ENCODE assay signal across 6 cellular contexts in the genomic region with DNA sequence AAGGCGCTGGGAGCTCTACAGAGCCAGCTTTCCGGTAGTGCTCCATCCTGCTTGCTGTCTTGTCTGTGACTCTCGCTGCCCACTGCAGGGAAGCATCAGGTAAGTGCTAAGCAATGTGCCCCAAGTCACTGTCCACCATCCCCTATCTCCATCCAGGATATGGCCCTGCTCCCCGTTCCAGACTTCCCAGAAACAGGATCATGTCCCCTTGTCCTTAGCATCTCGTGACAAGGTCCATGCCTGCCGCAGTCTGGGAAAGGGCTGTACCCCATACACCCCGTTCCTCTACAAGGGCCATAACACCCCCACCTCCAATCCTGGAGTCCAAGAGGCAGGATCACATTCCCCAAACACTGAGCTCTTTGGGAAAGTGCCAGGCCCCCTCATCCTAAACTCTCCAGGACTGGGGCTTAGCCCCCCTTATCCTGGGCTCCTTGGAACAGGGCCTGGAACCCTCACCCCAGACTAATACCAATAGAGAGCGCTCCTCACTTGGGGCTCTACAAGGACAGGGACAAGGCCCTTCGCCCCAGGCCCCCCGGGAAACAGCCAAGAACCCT. TPM values are rescaled to one million over a fixed set of nuclear protein-coding genes. Genes with fewer than 3 reads are reported as not detected.
DNase-seq lines count a peak whose midpoint lies in the region; ATAC-seq and TF ChIP-seq lines count a peak whose summit lies in the region.

No MANE protein-coding gene starts in this region.

- H3K27me3 ChIP-seq in body of pancreas: no peaks in the 10 kb centered on the region

- peak overlapping the region; percentile 84 to 91 (median 90) for H3K4me3 Mint-ChIP-seq in nephron

- TF ChIP-seq CTCF in body of pancreas (IDR thresholded peaks at IDR 0.05): no peak
- TF ChIP-seq CTCF in nephron (IDR thresholded peaks at IDR 0.05; ENCODE audit: unreplicated experiment in 3 of 3): no peak

- peaks cover 24% of the 10 kb centered on the region for H3K4me1 ChIP-seq in body of pancreas

- intact Hi-C loops in body of pancreas (cut with DNase I): no loop called here

- H3K36me3 ChIP-seq in body of pancreas (replicated peaks in 1 of 2; ENCODE audit: insufficient read depth in 1 of 2, low read depth in 2 of 2): peaks cover 0 to under 1% of the 10 kb centered on the region in 2 donors

- peak overlapping the region; percentile 55 to 75 (median 62) for H3K27ac ChIP-seq in body of pancreas

- no peaks in the 10 kb centered on the region for H3K9me3 Mint-ChIP-seq in nephron

- peaks cover 11% of the 10 kb centered on the region for H3K36me3 Mint-ChIP-seq in nephron (ENCODE audit: low read depth)

- ATAC-seq in body of pancreas (peak; percentile 15), GM18909 (IDR thresholded peaks at IDR 0.05; ENCODE audit: poor library complexity, unreplicated experiment) (no peak)

- no peak for TF ChIP-seq POLR2A in body of pancreas (IDR thresholded peaks at IDR 0.05)

- H3K4me3 ChIP-seq in body of pancreas: peak overlapping the region; percentile 37 to 57

- no peaks in the 10 kb centered on the region for H3K27me3 Mint-ChIP-seq in nephron (ENCODE audit: low read depth)

- no peaks in the 10 kb centered on the region for H3K9me3 ChIP-seq in body of pancreas

- H3K4me1 Mint-ChIP-seq in nephron: peaks cover 21% of the 10 kb centered on the region

- H3K27ac Mint-ChIP-seq in nephron: peak overlapping the region; percentile 85 to 86 (median 85)

- DNase-seq in DMS53 (lab: John Stamatoyannopoulos, UW) (peak; percentile 26), DMS53 treated with DMSO at 0.1 percent for 48 hours (lab: John Stamatoyannopoulos, UW; ENCODE audit: unreplicated experiment) (no peak), body of pancreas (peak in 1 of 4 donors; percentile 36), NCI-H2227 treated with DMSO at 0.1 percent for 48 hours (lab: John Stamatoyannopoulos, UW) (no peak)

- WGBS in body of pancreas, 2 donors: 46 to 59% methylated on average over 8 to 10 of the region's 10 CpGs

RNA-seq across cellular contexts. Expression of gene RPP25L, which starts 0.6 kb away (rescaled TPM):
- 10 to 100 TPM in 1 of 2 donors, 1 to 10 TPM in 1; 8.6 to 16.9 TPM for total RNA-seq in body of pancreas

RNA-seq across cellular contexts. Expression of gene DCTN3, which starts 9.0 kb away (rescaled TPM):
- 10 to 100 TPM; 36.1 to 39.9 TPM for total RNA-seq in body of pancreas

RNA-seq across cellular contexts. Expression of gene ARID3C, which starts 17.5 kb away (rescaled TPM):
- total RNA-seq in body of pancreas: not detected

RNA-seq across cellular contexts. Expression of gene CNTFR, which starts 21.8 kb away (rescaled TPM):
- 10 to 100 TPM in 1 of 2 donors, 1 to 10 TPM in 1; 1.6 to 16.8 TPM for total RNA-seq in body of pancreas

RNA-seq across cellular contexts. Expression of gene SIGMAR1, which starts 26.3 kb away (rescaled TPM):
- total RNA-seq in body of pancreas: 10 to 100 TPM; 26.7 to 57.1 TPM
